Comparison of ENCODE assay signal across 10 cellular contexts in the genomic region with DNA sequence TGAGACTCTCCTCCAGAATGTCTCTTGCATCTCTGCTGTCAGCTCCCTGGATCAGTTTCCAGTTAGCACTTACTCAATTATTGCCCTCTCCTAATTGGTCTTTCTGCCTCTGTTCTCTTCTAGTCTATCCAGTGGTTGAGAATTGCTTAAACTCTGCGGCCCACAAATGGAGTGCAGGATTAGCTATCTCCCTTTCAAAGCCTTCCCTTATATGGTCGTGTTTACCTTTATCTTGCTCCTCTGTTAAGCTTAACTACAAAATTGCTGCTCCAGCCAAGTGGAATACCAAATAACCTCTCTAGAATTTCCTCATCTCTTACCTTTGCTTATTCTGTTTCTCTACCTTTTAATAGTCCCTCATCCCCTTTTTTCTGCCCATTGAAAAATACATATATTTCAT.
"Had no signal": no experiment of that assay in that cellular context is flagged by ENCODE, and none has a peak within 500 bp of the region (broad histone marks: within the 10 kb centered on the region; RNA-seq: fewer than 3 reads in every experiment).

No MANE protein-coding gene starts in this region.

- DNase-seq: activated CD4-positive, alpha-beta T cell treated with anti-CD3 and anti-CD28 coated beads for 4 hours; activated CD8-positive, alpha-beta T cell treated with anti-CD3 and anti-CD28 coated beads, Interleukin-2, amount 10 ng/mL, durations not matched to agents 7 days and 5 days; activated naive CD4-positive, alpha-beta T cell; foreskin keratinocyte; islet precursor cell; ovary; stimulated activated CD4-positive, alpha-beta T cell treated with anti-CD3 and anti-CD28 coated beads, Interleukin-4, amount 100 ng/mL, for 1 hour; stimulated activated CD8-positive, alpha-beta memory T cell treated with anti-CD3 and anti-CD28 coated beads, Interleukin-4, amount 100 ng/mL, for 48 hours; testis had no signal

- ATAC-seq: activated CD8-positive, alpha-beta T cell treated with anti-CD3 and anti-CD28 coated beads, Interleukin-2, amount 10 ng/mL, durations not matched to agents 7 days and 5 days; foreskin keratinocyte; left lobe of liver had no signal
